ENCODE assay signal across 9 cellular contexts in genomic region chr10:14736600-14737081, GRCh38. TPM values are rescaled to one million over a fixed set of nuclear protein-coding genes. Genes with fewer than 3 reads are reported as not detected.
DNase-seq lines count a peak whose midpoint lies in the region; ATAC-seq and TF ChIP-seq lines count a peak whose summit lies in the region.
"Had no signal": no experiment of that assay in that cellular context is flagged by ENCODE, and none has a peak within 500 bp of the region (broad histone marks: within the 10 kb centered on the region; RNA-seq: fewer than 3 reads in every experiment).

No MANE protein-coding gene starts in this region.

- no peak overlapping the region for H2BK120ac ChIP-seq in H9 (ENCODE audit: low read depth, low read length, poor library complexity, severe bottlenecking)

- H3K27ac ChIP-seq in AG04450 (ENCODE audit: low read depth, low read length): peak overlapping the region; percentile 71
- peak overlapping the region; percentile 28 for H3K27ac ChIP-seq in muscle layer of duodenum (ENCODE audit: low read length)
- H3K27ac ChIP-seq in H9 (ENCODE audit: insufficient read length, low read depth, low read length): no peak overlapping the region
- H3K27ac ChIP-seq in ovary: no peak overlapping the region
- H3K27ac ChIP-seq: C4-2B had no signal

- TF ChIP-seq CTCF in AG04450 (IDR thresholded peaks at IDR 0.05; ENCODE audit: low read depth, low read length) (no peak), H9 (conservative IDR thresholded peaks at IDR 0.05) (no peak), ovary (IDR thresholded peaks at IDR 0.05) (no peak)

- H3K27me3 ChIP-seq in AG04450 (ENCODE audit: control insufficient read depth, insufficient read depth, low read length) (no peaks in the 10 kb centered on the region), muscle layer of duodenum (ENCODE audit: low read depth, low read length) (no peaks in the 10 kb centered on the region), H9 (ENCODE audit: insufficient read depth, low read length) (no peaks in the 10 kb centered on the region), ovary (no peaks in the 10 kb centered on the region)

- H3K79me1 ChIP-seq in H9 (ENCODE audit: insufficient read depth, low read depth, low read length, poor library complexity, severe bottlenecking): no peaks in the 10 kb centered on the region

- H4K8ac ChIP-seq in H9 (replicated peaks; ENCODE audit: insufficient read length, low read depth, low read length): no peak overlapping the region

- no peak overlapping the region for H3K18ac ChIP-seq in H9 (ENCODE audit: insufficient read length, low read depth, low read length)

- intact Hi-C loops in dendritic cell treated with granulocyte-macrophage colony-stimulating factor and Interleukin-4, amounts not matched to agents 40 ng/mL and 50 ng/mL, for 4 days (cut with micrococcal nuclease): no loop called here
- intact Hi-C loops in ovary (cut with DNase I): no loop called here

- H3K36me3 Mint-ChIP-seq in dendritic cell treated with granulocyte-macrophage colony-stimulating factor and Interleukin-4, amounts not matched to agents 40 ng/mL and 50 ng/mL, for 4 days (ENCODE audit: low read depth): no peaks in the 10 kb centered on the region
- H3K36me3 Mint-ChIP-seq in H9 (ENCODE audit: insufficient read depth in 1 of 3, low read depth in 3 of 3): no peaks in the 10 kb centered on the region

- DNase-seq in AG04450 (ENCODE audit: low read depth, low spot score) (peak; percentile 30), M059J (ENCODE audit: low read depth) (peak; percentile 67), ureter (ENCODE audit: low spot score) (no peak), H9 (no peak), ovary (no peak)

- no peaks in the 10 kb centered on the region for H3K79me2 ChIP-seq in H9 (ENCODE audit: insufficient read depth, low read length)

- H3T11ph ChIP-seq in H9 (ENCODE audit: low read length): no peak overlapping the region

- H2BK5ac ChIP-seq in H9 (ENCODE audit: insufficient read length, low read length): no peak overlapping the region

- H3K27me3 Mint-ChIP-seq in dendritic cell treated with granulocyte-macrophage colony-stimulating factor and Interleukin-4, amounts not matched to agents 40 ng/mL and 50 ng/mL, for 4 days: peaks cover 16% of the 10 kb centered on the region
- H3K27me3 Mint-ChIP-seq in H9 (ENCODE audit: low read depth): no peaks in the 10 kb centered on the region

- whole genome bisulfite sequencing in H9 (ENCODE audit: extremely low coverage, insufficient read length, low lambda C conversion rate): no CpG with 5 or more reads among the region's 4 CpGs
- 6 to 17% (median 9%) methylated on average over 4 of the region's 4 CpGs for WGBS in ovary, 3 donors

- no peak overlapping the region for H3K9ac ChIP-seq in H9 (ENCODE audit: extremely low read depth, insufficient read length, low read length)

- no peak overlapping the region for H2BK20ac ChIP-seq in H9 (ENCODE audit: low read depth, low read length, poor library complexity, severe bottlenecking)

- H3K4me2 ChIP-seq in H9 (ENCODE audit: insufficient read depth, insufficient read length, low read length): no peak overlapping the region

- H3K4me3 Mint-ChIP-seq in dendritic cell treated with granulocyte-macrophage colony-stimulating factor and Interleukin-4, amounts not matched to agents 40 ng/mL and 50 ng/mL, for 4 days: no peak overlapping the region
- no peak overlapping the region for H3K4me3 Mint-ChIP-seq in H9

- H3K23ac ChIP-seq in H9 (ENCODE audit: insufficient read length, low read depth, low read length): no peak overlapping the region

- H4K91ac ChIP-seq in H9 (ENCODE audit: insufficient read length, low read depth, low read length): no peak overlapping the region

- POLR2A ChIA-PET in AG04450 (lab: Yijun Ruan, JAX): interaction anchor here (0.5 kb wide), 1 partner anchor 137 kb away, joined by 4 read pairs; no protein-coding TSS in a partner anchor

- no peak overlapping the region for H3K4ac ChIP-seq in H9 (ENCODE audit: low read depth, low read length)

- no peak for ATAC-seq in GM19463 (IDR thresholded peaks at IDR 0.05; ENCODE audit: unreplicated experiment)

- H2AK5ac ChIP-seq in H9 (ENCODE audit: insufficient read length, low read length): no peak overlapping the region

- H4K20me1 ChIP-seq in H9 (ENCODE audit: control insufficient read depth, insufficient read depth, insufficient read length): no peaks in the 10 kb centered on the region

- no peak overlapping the region for H2BK15ac ChIP-seq in H9 (ENCODE audit: low read depth, low read length)

- TF ChIP-seq POLR2A in ovary (IDR thresholded peaks at IDR 0.05): no peak

- CTCF ChIA-PET in AG04450 (lab: Charles Lee): no interaction called here

- no peaks in the 10 kb centered on the region for H3K9me3 ChIP-seq in AG04450 (ENCODE audit: control insufficient read depth, insufficient read depth, low read length)
- no peaks in the 10 kb centered on the region for H3K9me3 ChIP-seq in muscle layer of duodenum (ENCODE audit: control insufficient read depth in 1 of 2, low read length in 2 of 2)
- H3K9me3 ChIP-seq in H9 (ENCODE audit: control insufficient read depth, low read depth, low read length): no peaks in the 10 kb centered on the region
- no peaks in the 10 kb centered on the region for H3K9me3 ChIP-seq in ovary

- peak overlapping the region; percentile 15 for H3K27ac Mint-ChIP-seq in dendritic cell treated with granulocyte-macrophage colony-stimulating factor and Interleukin-4, amounts not matched to agents 40 ng/mL and 50 ng/mL, for 4 days
- H3K27ac Mint-ChIP-seq in H9: peak overlapping the region in 1 of 3 experiments; percentile 79; a peak in 2 of 7 replicates

- TF ChIP-seq EP300 in ovary (IDR thresholded peaks at IDR 0.05): no peak

- H3K4me3 ChIP-seq in AG04450 (ENCODE audit: low read depth, low read length) (no peak overlapping the region), muscle layer of duodenum (ENCODE audit: low read depth in 1 of 2, low read length in 2 of 2) (no peak overlapping the region), ovary (no peak overlapping the region)

- H2AFZ ChIP-seq in H9 (ENCODE audit: low read length): no peak overlapping the region

- peaks cover 17 to 34% of the 10 kb centered on the region in 2 donors for H3K4me1 ChIP-seq in muscle layer of duodenum (ENCODE audit: control insufficient read depth in 1 of 2, insufficient read depth in 2 of 2, low read length in 2 of 2)
- H3K4me1 ChIP-seq in H9 (ENCODE audit: insufficient read depth, low read length): no peaks in the 10 kb centered on the region
- peaks cover 1% of the 10 kb centered on the region for H3K4me1 ChIP-seq in ovary (ENCODE audit: insufficient read depth)

- H3K14ac ChIP-seq in H9 (ENCODE audit: insufficient read depth, low read length): no peak overlapping the region

- H3K4me1 Mint-ChIP-seq in dendritic cell treated with granulocyte-macrophage colony-stimulating factor and Interleukin-4, amounts not matched to agents 40 ng/mL and 50 ng/mL, for 4 days (ENCODE audit: low read depth): peaks cover 37% of the 10 kb centered on the region
- peaks cover 0 to 3% of the 10 kb centered on the region in 2 experiments; a peak in 1 of 4 replicates for H3K4me1 Mint-ChIP-seq in H9

- H4K5ac ChIP-seq in H9 (ENCODE audit: insufficient read length, low read depth, low read length): no peak overlapping the region

- no peak overlapping the region for H3K56ac ChIP-seq in H9 (ENCODE audit: insufficient read length, low read depth, low read length)

- H3K23me2 ChIP-seq in H9 (ENCODE audit: insufficient read length, low read depth, low read length, poor library complexity, severe bottlenecking): no peaks in the 10 kb centered on the region

- H2BK12ac ChIP-seq in H9 (ENCODE audit: insufficient read length, low read depth, low read length): no peak overlapping the region

- H3K36me3 ChIP-seq in muscle layer of duodenum (ENCODE audit: control insufficient read depth in 1 of 2, insufficient read depth in 2 of 2, low read length in 2 of 2) (no peaks in the 10 kb centered on the region), ovary (no peaks in the 10 kb centered on the region)

- no peaks in the 10 kb centered on the region for H3K9me3 Mint-ChIP-seq in dendritic cell treated with granulocyte-macrophage colony-stimulating factor and Interleukin-4, amounts not matched to agents 40 ng/mL and 50 ng/mL, for 4 days
- H3K9me3 Mint-ChIP-seq in H9: 0 out of 5 replicates have a peak, but pooled peaks cover 0 to 3% of the 10 kb centered on the region in 2 experiments

RNA-seq across cellular contexts. Expression of gene FAM107B, which starts 38.1 kb away (rescaled TPM):
- 33.6 and 41.4 TPM in 2 replicates for polyA plus RNA-seq in AG04450 (2011; rRNA removed)
- 11.4 and 16.9 TPM in 2 replicates for polyA minus RNA-seq in AG04450 (2011; rRNA and poly(A)+ RNA removed)
- 15.0 and 18.4 TPM in 2 replicates for total RNA-seq in M059J (2014; rRNA removed; shearing (Covaris generic))
- 67.2 TPM for total RNA-seq in ureter
- total RNA-seq in H9 (2021): 24.5 and 26.3 TPM in 2 replicates
- 10 to 100 TPM in 6 of 7 donors, 1 to 10 TPM in 1; 6.0 to 19.1 (median 15.0) TPM for total RNA-seq in ovary
- 10 to 100 TPM; 10.2 to 26.6 TPM for polyA plus RNA-seq in ovary

Comparison
In these comparisons a context has a peak if more than half of its experiments do, and no peak if none do; other contexts are left out.
1. DNase-seq: peak in AG04450 (single experiment) and M059J (single experiment); none in ureter (single experiment), H9 (single experiment) and ovary (0 of 5).
2. H3K27ac ChIP-seq: peak in AG04450 (single experiment) and muscle layer of duodenum (single experiment); none in H9 (single experiment) and ovary (0 of 2).